25 cellular contexts compared by ENCODE assay signal in genomic region chr4:97121493-97121892, GRCh38.
"Had no signal": no experiment of that assay in that cellular context is flagged by ENCODE, and none has a peak within 500 bp of the region (broad histone marks: within the 10 kb centered on the region; RNA-seq: fewer than 3 reads in every experiment).

No MANE protein-coding gene starts in this region.

- H3K9me3 ChIP-seq: lower lobe of right lung, neutrophil, psoas muscle, right lobe of liver, testis, tibial nerve, upper lobe of right lung, vagina had no signal

- H3K4me3 Mint-ChIP-seq: immature natural killer cell; naive thymus-derived CD4-positive, alpha-beta T cell; nephron progenitor cell; stimulated activated naive B cell treated with anti-CD40 and anti-IgM and Interleukin-4, amounts not matched to agents 10 μg/mL and 1 μg/mL and 100 μg/mL, for 72 hours; stimulated activated naive CD8-positive, alpha-beta T cell treated with anti-CD3 and anti-CD28 coated beads, Interleukin-15, amount 100 ng/mL, for 72 hours had no signal

- DNase-seq: cortex of kidney; dorsolateral prefrontal cortex; effector CD8-positive, alpha-beta T cell; foreskin melanocyte; head of caudate nucleus; hippocampal formation; immature natural killer cell; left ventricle myocardium inferior; lower lobe of right lung; mesenchymal stem cell; midbrain; naive thymus-derived CD4-positive, alpha-beta T cell; nephron progenitor cell; psoas muscle; retina; right lobe of liver; stimulated activated CD4-positive, alpha-beta T cell treated with anti-CD3 and anti-CD28 coated beads, Interleukin-2, amount 100 ng/mL, for 24 hours; stimulated activated CD4-positive, alpha-beta T cell treated with anti-CD3 and anti-CD28 coated beads, Interleukin-4, amount 100 ng/mL, for 4 hours; stimulated activated naive B cell treated with anti-CD40 and anti-IgM and Interleukin-4, amounts not matched to agents 10 μg/mL and 1 μg/mL and 100 μg/mL, for 72 hours; stimulated activated naive CD8-positive, alpha-beta T cell treated with anti-CD3 and anti-CD28 coated beads, Interleukin-15, amount 100 ng/mL, for 72 hours; testis; upper lobe of right lung had no signal

- ATAC-seq: lower lobe of right lung; naive thymus-derived CD4-positive, alpha-beta T cell; psoas muscle; right lobe of liver; stimulated activated naive B cell treated with anti-CD40 and anti-IgM and Interleukin-4, amounts not matched to agents 10 μg/mL and 1 μg/mL and 100 μg/mL, for 72 hours; stimulated activated naive CD8-positive, alpha-beta T cell treated with anti-CD3 and anti-CD28 coated beads, Interleukin-15, amount 100 ng/mL, for 72 hours; upper lobe of right lung had no signal

- H3K36me3 Mint-ChIP-seq: immature natural killer cell; naive thymus-derived CD4-positive, alpha-beta T cell; stimulated activated naive B cell treated with anti-CD40 and anti-IgM and Interleukin-4, amounts not matched to agents 10 μg/mL and 1 μg/mL and 100 μg/mL, for 72 hours had no signal

- H3K4me1 Mint-ChIP-seq: immature natural killer cell; naive thymus-derived CD4-positive, alpha-beta T cell; nephron progenitor cell; stimulated activated naive B cell treated with anti-CD40 and anti-IgM and Interleukin-4, amounts not matched to agents 10 μg/mL and 1 μg/mL and 100 μg/mL, for 72 hours; stimulated activated naive CD8-positive, alpha-beta T cell treated with anti-CD3 and anti-CD28 coated beads, Interleukin-15, amount 100 ng/mL, for 72 hours had no signal

- H3K27ac ChIP-seq: dorsolateral prefrontal cortex, left ventricle myocardium inferior, lower lobe of right lung, neutrophil, psoas muscle, right lobe of liver, testis, tibial nerve, upper lobe of right lung, vagina had no signal

- H3K27me3 Mint-ChIP-seq: stimulated activated naive B cell treated with anti-CD40 and anti-IgM and Interleukin-4, amounts not matched to agents 10 μg/mL and 1 μg/mL and 100 μg/mL, for 72 hours had no signal

- H3K27ac Mint-ChIP-seq: immature natural killer cell; naive thymus-derived CD4-positive, alpha-beta T cell; nephron progenitor cell; stimulated activated naive B cell treated with anti-CD40 and anti-IgM and Interleukin-4, amounts not matched to agents 10 μg/mL and 1 μg/mL and 100 μg/mL, for 72 hours; stimulated activated naive CD8-positive, alpha-beta T cell treated with anti-CD3 and anti-CD28 coated beads, Interleukin-15, amount 100 ng/mL, for 72 hours had no signal

- H3K4me1 ChIP-seq: left ventricle myocardium inferior, lower lobe of right lung, psoas muscle, right lobe of liver, testis, tibial nerve, upper lobe of right lung, vagina had no signal

- H3K4me3 ChIP-seq: dorsolateral prefrontal cortex, left ventricle myocardium inferior, lower lobe of right lung, psoas muscle, right lobe of liver, testis, tibial nerve, upper lobe of right lung, vagina had no signal

- H3K36me3 ChIP-seq: left ventricle myocardium inferior, lower lobe of right lung, neutrophil, right lobe of liver, tibial nerve, upper lobe of right lung, vagina had no signal

- H3K27me3 ChIP-seq: dorsolateral prefrontal cortex, neutrophil, right lobe of liver, testis, tibial nerve, upper lobe of right lung, vagina had no signal
